In the genomic region with DNA sequence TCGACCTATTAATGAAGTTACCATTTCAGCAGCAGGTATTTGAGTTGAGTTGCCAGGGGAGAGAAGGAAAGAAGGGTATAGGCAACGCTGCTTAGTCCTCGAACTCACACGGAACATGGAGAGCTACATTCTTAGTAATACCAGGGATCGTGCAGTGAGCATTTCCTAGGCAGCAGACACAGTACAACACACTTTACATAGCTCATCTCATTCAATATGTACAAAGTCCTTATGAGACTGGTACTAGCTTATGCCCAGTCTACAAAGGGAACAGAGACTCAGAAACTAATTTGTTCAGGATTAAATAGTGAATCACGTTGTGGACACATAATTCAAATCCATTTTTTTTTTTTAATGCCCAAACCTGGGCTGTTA, we compare ENCODE assay signal across 20 cellular contexts. TPM values are rescaled to one million over a fixed set of nuclear protein-coding genes. Genes with fewer than 3 reads are reported as not detected.
DNase-seq lines count a peak whose midpoint lies in the region; ATAC-seq and TF ChIP-seq lines count a peak whose summit lies in the region.
"Had no signal": no experiment of that assay in that cellular context is flagged by ENCODE, and none has a peak within 500 bp of the region (broad histone marks: within the 10 kb centered on the region; RNA-seq: fewer than 3 reads in every experiment).

No MANE protein-coding gene starts in this region.

- H3K9me3 ChIP-seq in gastroesophageal sphincter (no peaks in the 10 kb centered on the region), osteoblast (ENCODE audit: low read depth, low read length) (no peaks in the 10 kb centered on the region), tibial nerve (no peaks in the 10 kb centered on the region)
- H3K9me3 ChIP-seq: A549, BLaER1 had no signal

- peak; percentile 9 for DNase-seq in activated CD8-positive, alpha-beta memory T cell treated with anti-CD3 and anti-CD28 coated beads for 24 hours
- DNase-seq in activated CD8-positive, alpha-beta memory T cell treated with anti-CD3 and anti-CD28 coated beads, Interleukin-2, amount 50 U/mL, for 48 hours = no peak
- DNase-seq in osteoblast (ENCODE audit: insufficient read length, low spot score, missing footprints) (no peak), tibial nerve (ENCODE audit: low spot score in 2 of 2) (no peak), OCI-M1 (lab: John Stamatoyannopoulos, UW) (no peak), NCI-H226 (no peak)
- no peak for DNase-seq in central memory CD4-positive, alpha-beta T cell
- DNase-seq: activated CD8-positive, alpha-beta T cell treated with anti-CD3 and anti-CD28 coated beads for 36 hours; activated T-cell treated with anti-CD3 and anti-CD28 coated beads, Interleukin-2, amount 50 U/mL, for 48 hours; effector CD4-positive, alpha-beta T cell; glutamatergic neuron; HCEC 1CT; immature natural killer cell; IMR-90; stimulated activated CD4-positive, alpha-beta T cell treated with anti-CD3 and anti-CD28 coated beads, Interleukin-2, amount 100 ng/mL, for 48 hours; T-helper 17 cell had no signal

- H3K4me2 ChIP-seq in osteoblast (ENCODE audit: insufficient read depth, low read length) = no peak overlapping the region
- H3K4me2 ChIP-seq: A549, BLaER1 had no signal

- no peak overlapping the region for H2AFZ ChIP-seq in osteoblast (ENCODE audit: low read length)

- ATAC-seq in gastroesophageal sphincter = no peak
- ATAC-seq: A549; activated CD8-positive, alpha-beta T cell treated with anti-CD3 and anti-CD28 coated beads for 36 hours; esophagus mucosa; T-helper 17 cell had no signal

- H3K4me3 ChIP-seq in gastroesophageal sphincter (no peak overlapping the region), osteoblast (ENCODE audit: insufficient read depth, low read length) (no peak overlapping the region), tibial nerve (no peak overlapping the region)
- H3K4me3 ChIP-seq: A549, BLaER1 had no signal

- no peaks in the 10 kb centered on the region for H4K20me1 ChIP-seq in osteoblast (ENCODE audit: insufficient read depth, low read length)
- H4K20me1 ChIP-seq: BLaER1 had no signal

- no peaks in the 10 kb centered on the region for H3K79me2 ChIP-seq in osteoblast (ENCODE audit: insufficient read depth, low read length)

- H3K27ac ChIP-seq in gastroesophageal sphincter (peak overlapping the region; percentile 72 to 86 (median 82)), osteoblast (ENCODE audit: low read depth, low read length) (peak overlapping the region; percentile 80), tibial nerve (peak overlapping the region; percentile 54 to 90 (median 84))
- H3K27ac ChIP-seq: BLaER1 had no signal

- no peak for TF ChIP-seq CTCF in gastroesophageal sphincter (IDR thresholded peaks at IDR 0.05)
- TF ChIP-seq CTCF in osteoblast (IDR thresholded peaks at IDR 0.05; ENCODE audit: extremely low read depth, low read depth, low read length) = no peak
- no peak for TF ChIP-seq CTCF in tibial nerve (IDR thresholded peaks at IDR 0.05)

- H3K27me3 ChIP-seq in gastroesophageal sphincter (no peaks in the 10 kb centered on the region), osteoblast (ENCODE audit: insufficient read depth, low read length) (no peaks in the 10 kb centered on the region), tibial nerve (no peaks in the 10 kb centered on the region)
- H3K27me3 ChIP-seq: BLaER1 had no signal

- H3K4me1 ChIP-seq in gastroesophageal sphincter (peaks cover 16 to 66% (median 26%) of the 10 kb centered on the region in 3 donors), osteoblast (ENCODE audit: insufficient read depth, low read length) (peaks cover 61% of the 10 kb centered on the region), tibial nerve (peaks cover 0 to 74% (median 42%) of the 10 kb centered on the region in 4 donors)

- no peak for TF ChIP-seq EP300 in gastroesophageal sphincter (IDR thresholded peaks at IDR 0.05)
- no peak for TF ChIP-seq EP300 in tibial nerve (IDR thresholded peaks at IDR 0.05)

- TF ChIP-seq POLR2A in gastroesophageal sphincter (IDR thresholded peaks at IDR 0.05) (no peak), tibial nerve (IDR thresholded peaks at IDR 0.05) (no peak)

- 24 to 32% methylated on average over 6 of the region's 6 CpGs for WGBS in gastroesophageal sphincter (ENCODE audit: low coverage in 1 of 2), 2 donors
- 39 to 52% methylated on average over 6 of the region's 6 CpGs for whole genome bisulfite sequencing in tibial nerve, 2 donors

- H3K36me3 ChIP-seq in gastroesophageal sphincter (no peaks in the 10 kb centered on the region), osteoblast (ENCODE audit: insufficient read depth, low read length) (no peaks in the 10 kb centered on the region), tibial nerve (no peaks in the 10 kb centered on the region)
- H3K36me3 ChIP-seq: BLaER1 had no signal

RNA-seq across cellular contexts. Expression of a gene that starts 25.6 kb away (rescaled TPM):
- total RNA-seq in gastroesophageal sphincter (100 to 1,000 TPM in 3 of 4 donors, 10 to 100 TPM in 1; 70.1 to 107 (median 104) TPM), osteoblast (159 and 172 TPM in 2 replicates), tibial nerve (100 to 1,000 TPM in 1 of 4 donors, 10 to 100 TPM in 3; 71.4 to 107 (median 93.8) TPM)
